8 cellular contexts compared by ENCODE assay signal in genomic region chr16:20741555-20742285, GRCh38. TPM values are rescaled to one million over a fixed set of nuclear protein-coding genes. Genes with fewer than 3 reads are reported as not detected.
A peak's percentile ranks its signal among the peaks of the same experiment; 100 is the strongest.
DNase-seq lines count a peak whose midpoint lies in the region; ATAC-seq, FAIRE-seq and TF ChIP-seq lines count a peak whose summit lies in the region.

THUMPD1 (minus strand) TSS chr16:20741818; CDS start chr16:20741739, 79 bp downstream.

- peak within 1 kb of the TSS; percentile 96 for H3K27ac ChIP-seq in AG04450 (ENCODE audit: low read depth, low read length)
- peak within 1 kb of the TSS; percentile 91 for H3K27ac ChIP-seq in WERI-Rb-1
- peak within 1 kb of the TSS; percentile 95 to 97 for H3K27ac ChIP-seq in breast epithelium
- peak within 1 kb of the TSS; percentile 86 to 99 for H3K27ac ChIP-seq in small intestine (ENCODE audit: low read depth in 1 of 2, low read length in 1 of 2)

- H3K4me3 ChIP-seq in AG04450 (ENCODE audit: low read depth, low read length) (peak within 1 kb of the TSS; percentile 100), WERI-Rb-1 (ENCODE audit: low read depth, low read length) (peak within 1 kb of the TSS; percentile 76), breast epithelium (peak within 1 kb of the TSS; percentile 80 to 97 (median 91)), small intestine (ENCODE audit: low read depth in 1 of 2, low read length in 2 of 2) (peak within 1 kb of the TSS; percentile 90 to 93)

- DNase-seq in AG04450 (ENCODE audit: low read depth, low spot score) = peak; percentile 83
- peak; percentile 93 for DNase-seq in NCI-H2196 treated with DMSO at 0.1 percent for 48 hours (lab: John Stamatoyannopoulos, UW; ENCODE audit: unreplicated experiment)
- DNase-seq in WERI-Rb-1 = peak; percentile 97
- peak; percentile 94 to 96 for DNase-seq in breast epithelium (ENCODE audit: low spot score in 2 of 2)
- DNase-seq in iPS-NIHi11 (ENCODE audit: low spot score) = peak; percentile 98
- DNase-seq in small intestine = peak; percentile 96

- peaks cover 30% of the 10 kb centered on the region for H3K36me3 ChIP-seq in WERI-Rb-1
- H3K36me3 ChIP-seq in breast epithelium = no peaks in the 10 kb centered on the region
- H3K36me3 ChIP-seq in small intestine (ENCODE audit: control insufficient read depth in 2 of 2, insufficient read depth in 2 of 2, low read length in 2 of 2) = peaks cover 4 to 11% of the 10 kb centered on the region in 2 donors

- 0 out of 2 replicates have a peak, but pooled peaks have one; percentile 15 for TF ChIP-seq CTCF in AG04450 (IDR thresholded peaks at IDR 0.05; ENCODE audit: low read depth, low read length)
- no peak for TF ChIP-seq CTCF in WERI-Rb-1 (IDR thresholded peaks at IDR 0.05; ENCODE audit: low read depth, low read length)
- peak in 1 of 3 donors; percentile 27 for TF ChIP-seq CTCF in breast epithelium (IDR thresholded peaks at IDR 0.05)

- no peaks in the 10 kb centered on the region for H3K4me1 ChIP-seq in breast epithelium
- H3K4me1 ChIP-seq in small intestine (ENCODE audit: control insufficient read depth in 2 of 2, insufficient read depth in 1 of 2, low read depth in 1 of 2, low read length in 1 of 2) = peaks cover 0 to 5% of the 10 kb centered on the region in 2 donors

- POLR2A ChIA-PET in AG04450 (lab: Yijun Ruan, JAX) = interaction anchor here (0.6 kb wide), 1 partner anchor 65 kb away, joined by 9 read pairs; the partner anchor contains the start of genes ERI2 and REXO5

- ATAC-seq in GM18873 (IDR thresholded peaks at IDR 0.05; ENCODE audit: low FRiP score, unreplicated experiment) (peak; percentile 79), HG03135 (IDR thresholded peaks at IDR 0.05; ENCODE audit: unreplicated experiment) (peak; percentile 82)

- H3K9me3 ChIP-seq in AG04450 (ENCODE audit: control insufficient read depth, insufficient read depth, low read length) (no peaks in the 10 kb centered on the region; the same call in 1 of the 2 replicates), WERI-Rb-1 (ENCODE audit: severe bottlenecking) (peaks cover 3% of the 10 kb centered on the region), breast epithelium (no peaks in the 10 kb centered on the region), small intestine (ENCODE audit: control insufficient read depth, low read depth) (no peaks in the 10 kb centered on the region)

- peak; percentile 77 for TF ChIP-seq POLR2A in breast epithelium (IDR thresholded peaks at IDR 0.05)

- 1 to 4% (median 2%) methylated on average over 39 to 42 of the region's 42 CpGs for WGBS in small intestine, 3 donors

- H3K27me3 ChIP-seq in AG04450 (ENCODE audit: control insufficient read depth, insufficient read depth, low read length) (no peaks in the 10 kb centered on the region), WERI-Rb-1 (ENCODE audit: insufficient read depth, low read depth, severe bottlenecking) (no peaks in the 10 kb centered on the region), breast epithelium (no peaks in the 10 kb centered on the region), small intestine (ENCODE audit: control insufficient read depth in 2 of 2, insufficient read depth in 2 of 2, low read length in 2 of 2) (no peaks in the 10 kb centered on the region)

- intact Hi-C loops in breast epithelium (cut with DNase I; ENCODE audit: low total_unique reads) = no loop called here

- CTCF ChIA-PET in AG04450 (lab: Charles Lee) = interaction anchor here (0.7 to 1.0 kb wide), 4 partner anchors 16 to 109 kb away, joined by 3 read pairs; no protein-coding TSS in a partner anchor

- no peak for FAIRE-seq in small intestine (lab: Jason Lieb, UNC)

RNA-seq across cellular contexts. Expression of gene THUMPD1, which starts in this region (rescaled TPM):
- polyA plus RNA-seq in AG04450 (2011; rRNA removed) = 17.4 and 26.8 TPM in 2 replicates
- polyA minus RNA-seq in AG04450 (2011; rRNA and poly(A)+ RNA removed) = 28.2 and 29.8 TPM in 2 replicates
- 100 to 1,000 TPM in 1 of 3 donors, 10 to 100 TPM in 2; 70.5 to 109 (median 76.3) TPM for total RNA-seq in breast epithelium
- 10 to 100 TPM in 2 of 3 donors, 1 to 10 TPM in 1; 7.6 to 17.1 (median 12.7) TPM for polyA plus RNA-seq in small intestine

Comparison
In these comparisons a context has a peak if more than half of its experiments do, and no peak if none do; other contexts are left out.
1. Peak in every context shown above with its lines: DNase-seq, ATAC-seq, H3K4me3 ChIP-seq and H3K27ac ChIP-seq.